10 cellular contexts compared by ENCODE assay signal in genomic region chr14:104085032-104085888, GRCh38. TPM values are rescaled to one million over a fixed set of nuclear protein-coding genes. Genes with fewer than 3 reads are reported as not detected.
DNase-seq lines count a peak whose midpoint lies in the region; ATAC-seq and TF ChIP-seq lines count a peak whose summit lies in the region.
"Had no signal": no experiment of that assay in that cellular context is flagged by ENCODE, and none has a peak within 500 bp of the region (broad histone marks: within the 10 kb centered on the region; RNA-seq: fewer than 3 reads in every experiment).

Gene ASPG, plus strand, starts transcription at chr14:104085700. Its CDS starts 71 bp downstream, at chr14:104085771.

- H3K27me3 Mint-ChIP-seq in T-cell = peaks cover 15 to 31% of the 10 kb centered on the region in 2 donors

- H3K4me3 Mint-ChIP-seq in T-cell = peak within 1 kb of the TSS in 2 of 3 donors; percentile 1 to 51

- intact Hi-C loops in left ventricle myocardium inferior (cut with micrococcal nuclease) = no loop called here

- peak within 1 kb of the TSS; percentile 38 for H3K4me2 ChIP-seq in parathyroid adenoma (ENCODE audit: low read length)

- H3K4me1 ChIP-seq in left ventricle myocardium inferior = peaks cover 53% of the 10 kb centered on the region
- peaks cover 5% of the 10 kb centered on the region for H3K4me1 ChIP-seq in parathyroid adenoma

- peaks cover 0 to 4% (median 3%) of the 10 kb centered on the region in 3 donors for H3K4me1 Mint-ChIP-seq in T-cell

- no peaks in the 10 kb centered on the region for H3K36me3 ChIP-seq in left ventricle myocardium inferior
- no peaks in the 10 kb centered on the region for H3K36me3 ChIP-seq in parathyroid adenoma (ENCODE audit: control insufficient read depth, insufficient read depth, low read length)

- H3K4me3 ChIP-seq in left ventricle myocardium inferior = peak within 1 kb of the TSS; percentile 65
- no peak within 1 kb of the TSS for H3K4me3 ChIP-seq in parathyroid adenoma (ENCODE audit: low read depth, low read length)

- H3K27ac ChIP-seq in left ventricle myocardium inferior (replicated peaks) (peak within 1 kb of the TSS; percentile 86), parathyroid adenoma (no peak within 1 kb of the TSS)

- no peaks in the 10 kb centered on the region for H3K79me2 ChIP-seq in parathyroid adenoma

- DNase-seq in GM10266 (ENCODE audit: extremely low spot score) (peak; percentile 82), T-cell (peak in 10 of 34 experiments; percentile 11 to 28 (median 14)), left ventricle myocardium inferior (peak; percentile 37), cerebellar nuclear complex (lab: John Stamatoyannopoulos, UW) (no peak), AG08396 (ENCODE audit: low spot score) (no peak), NCI-H82 (lab: John Stamatoyannopoulos, UW) (no peak), kidney glomerular epithelial cell (lab: John Stamatoyannopoulos, UW) (no peak)
- DNase-seq: MM.1S had no signal

- H3K36me3 Mint-ChIP-seq in T-cell = no peaks in the 10 kb centered on the region

- no peaks in the 10 kb centered on the region for H3K9me3 Mint-ChIP-seq in T-cell

- POLR2A ChIA-PET in T-cell (lab: Charles Lee) = no interaction called here

- no peak within 1 kb of the TSS for H3K9ac ChIP-seq in parathyroid adenoma

- no peaks in the 10 kb centered on the region for H3K9me3 ChIP-seq in left ventricle myocardium inferior (replicated peaks)
- no peaks in the 10 kb centered on the region for H3K9me3 ChIP-seq in parathyroid adenoma (ENCODE audit: control insufficient read depth, low read length)

- ATAC-seq in T-cell (replicated peaks in 1 of 4) = peak; percentile 34 to 76 (median 56)

- peak within 1 kb of the TSS; percentile 69 for H2AFZ ChIP-seq in parathyroid adenoma

- TF ChIP-seq CTCF in GM10266 (IDR thresholded peaks at IDR 0.05; ENCODE audit: control insufficient read depth, insufficient read depth, low read depth, missing control alignments) (no peak), left ventricle myocardium inferior (IDR thresholded peaks at IDR 0.05; ENCODE audit: borderline replicate concordance) (no peak), parathyroid adenoma (IDR thresholded peaks at IDR 0.05) (no peak)

- H3K27ac Mint-ChIP-seq in T-cell = no peak within 1 kb of the TSS

- CTCF ChIA-PET in T-cell (lab: Charles Lee) = interaction anchor here (0.6 kb wide), 3 partner anchors 30 to 277 kb away, joined by 3 to 8 read pairs (median 3); no protein-coding TSS in a partner anchor

- H3K27me3 ChIP-seq in left ventricle myocardium inferior (ENCODE audit: low read depth) = peaks cover 62% of the 10 kb centered on the region
- no peaks in the 10 kb centered on the region for H3K27me3 ChIP-seq in parathyroid adenoma (ENCODE audit: control insufficient read depth, insufficient read depth, low read length)

RNA-seq across cellular contexts. Expression of gene ASPG, which starts in this region (rescaled TPM):
- under 1 TPM in 3 of 5 donors, not detected in 2; 0.26 to 0.57 (median 0.38) TPM for total RNA-seq in T-cell
- 27.1 TPM for total RNA-seq in left ventricle myocardium inferior
- total RNA-seq: astrocyte had no signal

Comparison
In these comparisons a context has a peak if more than half of its experiments do, and no peak if none do; other contexts are left out.
1. RNA of gene ASPG (total RNA-seq): 27.1 TPM in left ventricle myocardium inferior (single experiment); 0.26 to 0.57 TPM in T-cell; every median in the first group is over 10 times any median in the second.
2. Peak in ATAC-seq in T-cell; RNA of the gene not detected or under 1 TPM.
3. DNase-seq: peak in GM10266 (single experiment) and left ventricle myocardium inferior (single experiment); none in cerebellar nuclear complex (0 of 2), AG08396 (single experiment), NCI-H82 (single experiment) and kidney glomerular epithelial cell (single experiment).